In the genomic region with DNA sequence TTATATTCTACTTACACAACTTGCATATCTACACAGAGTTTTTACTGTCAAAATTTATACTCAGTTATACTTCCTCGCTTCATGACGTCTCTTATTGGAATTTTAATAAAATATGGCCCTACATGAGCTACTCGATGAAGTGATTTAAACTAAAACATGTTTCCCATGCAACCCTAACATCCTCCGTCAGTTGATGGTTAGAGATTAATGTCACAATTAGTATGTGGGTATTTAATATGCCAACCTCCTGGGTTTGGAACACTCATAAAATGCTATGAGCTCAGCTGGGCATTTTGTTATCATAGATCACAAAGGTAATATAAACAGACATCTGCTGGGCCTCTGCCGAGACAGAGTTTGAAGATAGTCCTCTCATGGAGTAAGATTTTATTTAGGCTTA, we compare ENCODE assay signal across 1 cellular context.
TF ChIP-seq lines count a peak whose summit lies in the region.

No MANE protein-coding gene starts in this region.

TF ChIP-seq in SK-N-SH treated with all-trans-retinoic acid at 6 μM for 48 hours, 23 proteins besides CTCF, POLR2A, EP300 and RAD21 (continued from another document):
- TF ChIP-seq BACH2 (CRISPR knock-in tag; IDR thresholded peaks at IDR 0.05; ENCODE audit: borderline replicate concordance) (no peak), ZFP30 (CRISPR knock-in tag; IDR thresholded peaks at IDR 0.05) (no peak), ZNF8 (CRISPR knock-in tag; IDR thresholded peaks at IDR 0.05) (no peak; the same call in 1 of the 2 replicates), ZNF70 (CRISPR knock-in tag; IDR thresholded peaks at IDR 0.05) (no peak), TCF4 (CRISPR knock-in tag; IDR thresholded peaks at IDR 0.05; ENCODE audit: borderline replicate concordance) (no peak; the same call in 1 of the 2 replicates), ZC3H10 (CRISPR knock-in tag; IDR thresholded peaks at IDR 0.05) (peak; percentile 99)
- TF ChIP-seq, protein P1, sequence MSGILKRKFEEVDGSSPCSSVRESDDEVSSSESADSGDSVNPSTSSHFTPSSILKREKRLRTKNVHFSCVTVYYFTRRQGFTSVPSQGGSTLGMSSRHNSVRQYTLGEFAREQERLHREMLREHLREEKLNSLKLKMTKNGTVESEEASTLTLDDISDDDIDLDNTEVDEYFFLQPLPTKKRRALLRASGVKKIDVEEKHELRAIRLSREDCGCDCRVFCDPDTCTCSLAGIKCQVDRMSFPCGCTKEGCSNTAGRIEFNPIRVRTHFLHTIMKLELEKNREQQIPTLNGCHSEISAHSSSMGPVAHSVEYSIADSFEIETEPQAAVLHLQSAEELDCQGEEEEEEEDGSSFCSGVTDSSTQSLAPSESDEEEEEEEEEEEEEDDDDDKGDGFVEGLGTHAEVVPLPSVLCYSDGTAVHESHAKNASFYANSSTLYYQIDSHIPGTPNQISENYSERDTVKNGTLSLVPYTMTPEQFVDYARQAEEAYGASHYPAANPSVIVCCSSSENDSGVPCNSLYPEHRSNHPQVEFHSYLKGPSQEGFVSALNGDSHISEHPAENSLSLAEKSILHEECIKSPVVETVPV (CRISPR knock-in tag; IDR thresholded peaks at IDR 0.05): 0 out of 2 replicates have a peak, but pooled peaks have one; percentile 56
- TF ChIP-seq, protein P2, sequence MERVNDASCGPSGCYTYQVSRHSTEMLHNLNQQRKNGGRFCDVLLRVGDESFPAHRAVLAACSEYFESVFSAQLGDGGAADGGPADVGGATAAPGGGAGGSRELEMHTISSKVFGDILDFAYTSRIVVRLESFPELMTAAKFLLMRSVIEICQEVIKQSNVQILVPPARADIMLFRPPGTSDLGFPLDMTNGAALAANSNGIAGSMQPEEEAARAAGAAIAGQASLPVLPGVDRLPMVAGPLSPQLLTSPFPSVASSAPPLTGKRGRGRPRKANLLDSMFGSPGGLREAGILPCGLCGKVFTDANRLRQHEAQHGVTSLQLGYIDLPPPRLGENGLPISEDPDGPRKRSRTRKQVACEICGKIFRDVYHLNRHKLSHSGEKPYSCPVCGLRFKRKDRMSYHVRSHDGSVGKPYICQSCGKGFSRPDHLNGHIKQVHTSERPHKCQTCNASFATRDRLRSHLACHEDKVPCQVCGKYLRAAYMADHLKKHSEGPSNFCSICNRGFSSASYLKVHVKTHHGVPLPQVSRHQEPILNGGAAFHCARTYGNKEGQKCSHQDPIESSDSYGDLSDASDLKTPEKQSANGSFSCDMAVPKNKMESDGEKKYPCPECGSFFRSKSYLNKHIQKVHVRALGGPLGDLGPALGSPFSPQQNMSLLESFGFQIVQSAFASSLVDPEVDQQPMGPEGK (CRISPR knock-in tag; IDR thresholded peaks at IDR 0.05; ENCODE audit: borderline replicate concordance): peak; percentile 95
